ENCODE assay signal across 20 cellular contexts in genomic region chr17:73624496-73624988, GRCh38. TPM values are rescaled to one million over a fixed set of nuclear protein-coding genes. Genes with fewer than 3 reads are reported as not detected.
DNase-seq lines count a peak whose midpoint lies in the region; TF ChIP-seq lines count a peak whose summit lies in the region.
"Had no signal": no experiment of that assay in that cellular context is flagged by ENCODE, and none has a peak within 500 bp of the region (broad histone marks: within the 10 kb centered on the region; RNA-seq: fewer than 3 reads in every experiment).

No MANE protein-coding gene starts in this region.

- intact Hi-C loops in ascending aorta (cut with DNase I): no loop called here
- intact Hi-C loops in activated T-helper 1 cell treated with anti-CD3 and anti-CD28 coated beads, Interleukin-12 subunit alpha, Interleukin-12 subunit beta, Interleukin-2, Interleukin-4 antibody, amounts not matched to agents 30 ng/mL and 10 ng/mL and 1 ng/mL, durations not matched to agents 14 hours and 24 hours and 36 hours (cut with micrococcal nuclease): no loop called here

- peak overlapping the region; percentile 29 for H3K4me2 ChIP-seq in neural progenitor cell

- H3K9me3 ChIP-seq in neural progenitor cell (ENCODE audit: low read depth): peaks cover 2% of the 10 kb centered on the region
- H3K9me3 ChIP-seq in ascending aorta: no peaks in the 10 kb centered on the region
- H3K9me3 ChIP-seq: SJSA1 had no signal

- no peak overlapping the region for H3K9ac ChIP-seq in neural progenitor cell

- H3K4me1 ChIP-seq in neural progenitor cell (peaks cover 39% of the 10 kb centered on the region), ascending aorta (peaks cover 0 to 7% of the 10 kb centered on the region in 2 donors)
- H3K4me1 ChIP-seq: SJSA1 had no signal

- DNase-seq in DMS79 treated with DMSO at 0.1 percent for 48 hours (lab: John Stamatoyannopoulos, UW) (peak; percentile 12), DMS79 (lab: John Stamatoyannopoulos, UW) (no peak), RWPE1 (ENCODE audit: low spot score) (no peak), epithelial cell of prostate (ENCODE audit: low read depth, low spot score) (peak; percentile 49), neural progenitor cell (ENCODE audit: low spot score) (no peak), NCI-H2081 (lab: John Stamatoyannopoulos, UW) (no peak), ascending aorta (ENCODE audit: low spot score in 2 of 2) (no peak)
- DNase-seq in activated T-helper 1 cell treated with anti-CD3 and anti-CD28 coated beads, Interleukin-12 subunit alpha, Interleukin-12 subunit beta, Interleukin-2, Interleukin-4 antibody, amounts not matched to agents 30 ng/mL and 10 ng/mL and 1 ng/mL, durations not matched to agents 14 hours and 24 hours and 36 hours (ENCODE audit: low spot score): no peak
- DNase-seq: Calu3; CD4-positive, CD25-positive, alpha-beta regulatory T cell; DND-41; Kasumi-1; NCI-H1436; NCI-H2029 treated with DMSO at 0.1 percent for 48 hours; NCI-H526 had no signal

- H3K4me3 ChIP-seq in neural progenitor cell (no peak overlapping the region), ascending aorta (no peak overlapping the region)
- H3K4me3 ChIP-seq: SJSA1 had no signal

- peaks cover 33% of the 10 kb centered on the region for H3K36me3 Mint-ChIP-seq in neural progenitor cell
- no peaks in the 10 kb centered on the region for H3K36me3 Mint-ChIP-seq in activated T-helper 1 cell treated with anti-CD3 and anti-CD28 coated beads, Interleukin-12 subunit alpha, Interleukin-12 subunit beta, Interleukin-2, Interleukin-4 antibody, amounts not matched to agents 30 ng/mL and 10 ng/mL and 1 ng/mL, durations not matched to agents 14 hours and 24 hours and 36 hours (ENCODE audit: low read depth)
- H3K36me3 Mint-ChIP-seq: CD4-positive, CD25-positive, alpha-beta regulatory T cell had no signal

- no peak overlapping the region for H3K4me3 Mint-ChIP-seq in neural progenitor cell
- H3K4me3 Mint-ChIP-seq in activated T-helper 1 cell treated with anti-CD3 and anti-CD28 coated beads, Interleukin-12 subunit alpha, Interleukin-12 subunit beta, Interleukin-2, Interleukin-4 antibody, amounts not matched to agents 30 ng/mL and 10 ng/mL and 1 ng/mL, durations not matched to agents 14 hours and 24 hours and 36 hours: no peak overlapping the region
- H3K4me3 Mint-ChIP-seq: B cell; CD4-positive, CD25-positive, alpha-beta regulatory T cell had no signal

- no peaks in the 10 kb centered on the region for H3K27me3 ChIP-seq in neural progenitor cell
- H3K27me3 ChIP-seq in ascending aorta: no peaks in the 10 kb centered on the region

- TF ChIP-seq CTCF in RWPE1 (conservative IDR thresholded peaks at IDR 0.05; ENCODE audit: low read depth) (no peak), neural progenitor cell (IDR thresholded peaks at IDR 0.05) (no peak), ascending aorta (IDR thresholded peaks at IDR 0.05) (no peak)

- H3K4me1 Mint-ChIP-seq in neural progenitor cell: peaks cover 50% of the 10 kb centered on the region
- no peaks in the 10 kb centered on the region for H3K4me1 Mint-ChIP-seq in activated T-helper 1 cell treated with anti-CD3 and anti-CD28 coated beads, Interleukin-12 subunit alpha, Interleukin-12 subunit beta, Interleukin-2, Interleukin-4 antibody, amounts not matched to agents 30 ng/mL and 10 ng/mL and 1 ng/mL, durations not matched to agents 14 hours and 24 hours and 36 hours (ENCODE audit: low read depth)
- H3K4me1 Mint-ChIP-seq: CD4-positive, CD25-positive, alpha-beta regulatory T cell had no signal

- H3K79me2 ChIP-seq in neural progenitor cell (ENCODE audit: low read depth): peaks cover 96% of the 10 kb centered on the region

- peaks cover 54% of the 10 kb centered on the region for H4K20me1 ChIP-seq in neural progenitor cell (ENCODE audit: low read depth)

- no peak overlapping the region for H2AFZ ChIP-seq in neural progenitor cell (replicated peaks)

- peaks cover 13% of the 10 kb centered on the region for H3F3A ChIP-seq in neural progenitor cell (ENCODE audit: low read depth)

- H3K27ac ChIP-seq in RWPE1 (peak overlapping the region; percentile 97), epithelial cell of prostate (peak overlapping the region; percentile 95), neural progenitor cell (peak overlapping the region; percentile 58), ascending aorta (no peak overlapping the region)
- H3K27ac ChIP-seq: 22Rv1, HL-60, SJSA1 had no signal

- peak overlapping the region; percentile 95 for H3K27ac Mint-ChIP-seq in neural progenitor cell
- H3K27ac Mint-ChIP-seq in activated T-helper 1 cell treated with anti-CD3 and anti-CD28 coated beads, Interleukin-12 subunit alpha, Interleukin-12 subunit beta, Interleukin-2, Interleukin-4 antibody, amounts not matched to agents 30 ng/mL and 10 ng/mL and 1 ng/mL, durations not matched to agents 14 hours and 24 hours and 36 hours: no peak overlapping the region
- H3K27ac Mint-ChIP-seq: B cell had no signal

- peaks cover 6% of the 10 kb centered on the region for H3K27me3 Mint-ChIP-seq in neural progenitor cell (ENCODE audit: insufficient read depth, low read depth)
- H3K27me3 Mint-ChIP-seq in activated T-helper 1 cell treated with anti-CD3 and anti-CD28 coated beads, Interleukin-12 subunit alpha, Interleukin-12 subunit beta, Interleukin-2, Interleukin-4 antibody, amounts not matched to agents 30 ng/mL and 10 ng/mL and 1 ng/mL, durations not matched to agents 14 hours and 24 hours and 36 hours (ENCODE audit: insufficient read depth): peaks cover 9% of the 10 kb centered on the region
- H3K27me3 Mint-ChIP-seq: B cell, IgD-negative memory B cell had no signal

- H3K9me3 Mint-ChIP-seq in neural progenitor cell: peaks cover 26% of the 10 kb centered on the region
- H3K9me3 Mint-ChIP-seq in activated T-helper 1 cell treated with anti-CD3 and anti-CD28 coated beads, Interleukin-12 subunit alpha, Interleukin-12 subunit beta, Interleukin-2, Interleukin-4 antibody, amounts not matched to agents 30 ng/mL and 10 ng/mL and 1 ng/mL, durations not matched to agents 14 hours and 24 hours and 36 hours: peaks cover under 1% of the 10 kb centered on the region

- CTCF ChIA-PET in RWPE1 (lab: Yijun Ruan, JAX): no interaction called here

- POLR2A ChIA-PET in RWPE1 (lab: Yijun Ruan, JAX; ENCODE audit: low non-redundant PET): no interaction called here

- no peaks in the 10 kb centered on the region for H3K36me3 ChIP-seq in neural progenitor cell
- no peaks in the 10 kb centered on the region for H3K36me3 ChIP-seq in ascending aorta
- H3K36me3 ChIP-seq: SJSA1 had no signal

RNA-seq across cellular contexts. Expression of gene SDK2, which starts 19.7 kb away (rescaled TPM):
- total RNA-seq in neural progenitor cell (ENCODE audit: low replicate concordance): 15.3 and 39.9 TPM in 2 replicates
- total RNA-seq in ascending aorta: 8.1 TPM
- total RNA-seq in activated T-helper 1 cell treated with anti-CD3 and anti-CD28 coated beads, Interleukin-12 subunit alpha, Interleukin-12 subunit beta, Interleukin-2, Interleukin-4 antibody, amounts not matched to agents 30 ng/mL and 10 ng/mL and 1 ng/mL, durations not matched to agents 14 hours and 24 hours and 36 hours: 0.27 and 0.44 TPM in 2 replicates
- total RNA-seq: Calu3 had no signal

Comparison
In these comparisons a context has a peak if more than half of its experiments do, and no peak if none do; other contexts are left out.
1. DNase-seq: peak in DMS79 treated with DMSO at 0.1 percent for 48 hours (single experiment) and epithelial cell of prostate (single experiment); none in DMS79 (single experiment), RWPE1 (single experiment), neural progenitor cell (single experiment), NCI-H2081 (0 of 2), ascending aorta (0 of 2) and activated T-helper 1 cell treated with anti-CD3 and anti-CD28 coated beads, Interleukin-12 subunit alpha, Interleukin-12 subunit beta, Interleukin-2, Interleukin-4 antibody, amounts not matched to agents 30 ng/mL and 10 ng/mL and 1 ng/mL, durations not matched to agents 14 hours and 24 hours and 36 hours (single experiment).
2. H3K27ac ChIP-seq: peak in RWPE1 (single experiment), epithelial cell of prostate (single experiment) and neural progenitor cell (single experiment); none in ascending aorta (0 of 2).